In the genomic region with DNA sequence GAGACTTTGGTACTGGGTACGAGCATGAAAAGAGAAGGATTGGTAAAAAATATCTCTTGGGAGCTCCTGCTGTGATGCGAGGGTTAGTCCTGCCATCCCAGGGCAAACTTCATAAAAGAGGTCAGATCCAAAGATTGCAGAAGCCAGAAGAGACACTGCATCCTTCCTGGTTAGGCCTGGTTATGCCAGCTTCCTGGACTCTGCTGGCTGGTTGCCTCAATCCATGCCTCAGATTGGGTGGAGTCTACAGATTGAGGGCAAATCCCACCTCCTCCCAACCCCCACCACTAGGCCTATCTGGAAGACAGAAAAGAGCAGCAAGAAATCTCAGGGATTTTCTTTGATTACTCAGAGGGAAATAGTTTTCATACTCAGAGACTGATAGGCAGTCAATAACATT, we compare ENCODE assay signal across 26 cellular contexts. TPM values are rescaled to one million over a fixed set of nuclear protein-coding genes. Genes with fewer than 3 reads are reported as not detected.
"Had no signal": no experiment of that assay in that cellular context is flagged by ENCODE, and none has a peak within 500 bp of the region (broad histone marks: within the 10 kb centered on the region; RNA-seq: fewer than 3 reads in every experiment).

No MANE protein-coding gene starts in this region.

- H3K9me3 ChIP-seq: MG63 had no signal

- H3K4me3 ChIP-seq: MG63 had no signal

- ATAC-seq: activated naive CD4-positive, alpha-beta T cell treated with anti-CD3 and anti-CD28 coated beads, Interleukin-2, amount 50 U/mL, for 72 hours; activated naive CD8-positive, alpha-beta T cell treated with anti-CD3 and anti-CD28 coated beads, Interleukin-2, amount 50 U/mL, for 24 hours; activated T-cell treated with anti-CD3 and anti-CD28 coated beads, Interleukin-2, amount 50 U/mL, for 4 hours; T-helper 17 cell had no signal

- DNase-seq: activated B cell treated with CpG ODN at 0.5 μM for 24 hours; activated CD4-positive, alpha-beta T cell treated with anti-CD3 and anti-CD28 coated beads for 1 hour; activated CD4-positive, alpha-beta T cell treated with anti-CD3 and anti-CD28 coated beads, Interleukin-2, amount 10 ng/mL, durations not matched to agents 24 days and 14 days; activated CD4-positive, alpha-beta T cell treated with anti-CD3 and anti-CD28 coated beads, Interleukin-2, amount 50 U/mL, for 48 hours; activated effector memory CD4-positive, alpha-beta T cell treated with anti-CD3 and anti-CD28 coated beads, Interleukin-2, amount 50 U/mL, for 16 hours; activated naive CD4-positive, alpha-beta T cell treated with Interleukin-2 at 50 U/mL for 16 hours; activated naive CD8-positive, alpha-beta T cell treated with anti-CD3 and anti-CD28 coated beads, Interleukin-2, amount 50 U/mL, for 24 hours; activated T-cell treated with anti-CD3 and anti-CD28 coated beads, Interleukin-2, amount 50 U/mL, for 4 hours; amniotic stem cell; cerebellar nuclear complex; MG63; MV-4-11; NCI-H1092 treated with DMSO at 0.1 percent for 48 hours; NCI-H1417 treated with DMSO at 0.1 percent for 48 hours; NCI-H1694 treated with DMSO at 0.1 percent for 48 hours; NCI-H2029 treated with DMSO at 0.1 percent for 48 hours; NCI-H345; NCI-H510A; NCI-H526 treated with DMSO at 0.1 percent for 48 hours; NCI-H82; SIG-M5; T-helper 17 cell; T-helper 9 cell had no signal

- H3K36me3 ChIP-seq: MG63 had no signal

RNA-seq across cellular contexts. Expression of a gene that starts 5.3 kb away (rescaled TPM):
- total RNA-seq: activated B cell treated with CpG ODN at 0.5 μM for 24 hours; activated CD4-positive, alpha-beta T cell treated with anti-CD3 and anti-CD28 coated beads, Interleukin-2, amount 10 ng/mL, durations not matched to agents 24 days and 14 days; activated naive CD4-positive, alpha-beta T cell treated with anti-CD3 and anti-CD28 coated beads, Interleukin-2, amount 50 U/mL, for 72 hours; activated T-cell treated with anti-CD3 and anti-CD28 coated beads, Interleukin-2, amount 50 U/mL, for 4 hours; OCI-LY7; RPMI7951; T-helper 17 cell had no signal
